Comparison of ENCODE assay signal across 8 cellular contexts in genomic region chr4:10116625-10117423, GRCh38. TPM values are rescaled to one million over a fixed set of nuclear protein-coding genes. Genes with fewer than 3 reads are reported as not detected.
DNase-seq lines count a peak whose midpoint lies in the region; ATAC-seq and TF ChIP-seq lines count a peak whose summit lies in the region.

Gene WDR1 (minus strand): TSS chr4:10116799. CDS start chr4:10116666, 133 bp downstream.

- H3K4me1 Mint-ChIP-seq in activated T-helper 2 cell treated with anti-CD3 and anti-CD28 coated beads, Interferon-gamma antibody, Interleukin-2, Interleukin-4, amounts not matched to agents 10 μg/mL and 5 μg/mL and 100 μg/mL, durations not matched to agents 14 hours and 24 hours and 36 hours (ENCODE audit: low read depth), result peaks cover 64% of the 10 kb centered on the region
- H3K4me1 Mint-ChIP-seq in natural killer cell, result peaks cover 50 to 60% of the 10 kb centered on the region in 2 donors

- H3K27ac Mint-ChIP-seq in activated T-helper 2 cell treated with anti-CD3 and anti-CD28 coated beads, Interferon-gamma antibody, Interleukin-2, Interleukin-4, amounts not matched to agents 10 μg/mL and 5 μg/mL and 100 μg/mL, durations not matched to agents 14 hours and 24 hours and 36 hours, result peak within 1 kb of the TSS; percentile 96
- peak within 1 kb of the TSS; percentile 98 to 99 for H3K27ac Mint-ChIP-seq in natural killer cell

- H3K4me3 ChIP-seq in LNCaP clone FGC (ENCODE audit: low read depth, low read length) (peak within 1 kb of the TSS; percentile 67), fibroblast of mammary gland (ENCODE audit: control insufficient read depth, low read depth, low read length) (peak within 1 kb of the TSS; percentile 77)

- H3K4me3 Mint-ChIP-seq in activated T-helper 2 cell treated with anti-CD3 and anti-CD28 coated beads, Interferon-gamma antibody, Interleukin-2, Interleukin-4, amounts not matched to agents 10 μg/mL and 5 μg/mL and 100 μg/mL, durations not matched to agents 14 hours and 24 hours and 36 hours (ENCODE audit: low read depth), result peak within 1 kb of the TSS; percentile 93
- peak within 1 kb of the TSS; percentile 94 for H3K4me3 Mint-ChIP-seq in natural killer cell

- peak; percentile 97 for DNase-seq in EH (ENCODE audit: low read depth)
- peak; percentile 90 for DNase-seq in GOT3 (lab: John Stamatoyannopoulos, UW)
- DNase-seq in LNCaP clone FGC (ENCODE audit: low read depth), result peak; percentile 80
- peak; percentile 92 for DNase-seq in RPMI8226
- DNase-seq in activated T-helper 2 cell treated with anti-CD3 and anti-CD28 coated beads, Interferon-gamma antibody, Interleukin-2, Interleukin-4, amounts not matched to agents 10 μg/mL and 5 μg/mL and 100 μg/mL, durations not matched to agents 14 hours and 24 hours and 36 hours (ENCODE audit: low spot score), result peak; percentile 90
- peak; percentile 91 for DNase-seq in fibroblast of mammary gland (ENCODE audit: low read depth)
- DNase-seq in natural killer cell, result peak; percentile 94
- DNase-seq in stimulated activated naive CD4-positive, alpha-beta T cell (lab: John Stamatoyannopoulos, UW), result peak; percentile 85 to 98 (median 90)

- no peak for TF ChIP-seq CTCF in LNCaP clone FGC (IDR thresholded peaks at IDR 0.05; ENCODE audit: control insufficient read depth, extremely low read depth, insufficient read depth)
- TF ChIP-seq CTCF in fibroblast of mammary gland (conservative IDR thresholded peaks at IDR 0.05; ENCODE audit: control insufficient read depth, insufficient read depth, low read depth, low read length), result no peak
- no peak for TF ChIP-seq CTCF in natural killer cell (IDR thresholded peaks at IDR 0.05)

- H3K36me3 Mint-ChIP-seq in activated T-helper 2 cell treated with anti-CD3 and anti-CD28 coated beads, Interferon-gamma antibody, Interleukin-2, Interleukin-4, amounts not matched to agents 10 μg/mL and 5 μg/mL and 100 μg/mL, durations not matched to agents 14 hours and 24 hours and 36 hours (ENCODE audit: low read depth), result peaks cover 42% of the 10 kb centered on the region
- peaks cover 10% of the 10 kb centered on the region for H3K36me3 Mint-ChIP-seq in natural killer cell

- intact Hi-C loops in activated T-helper 2 cell treated with anti-CD3 and anti-CD28 coated beads, Interferon-gamma antibody, Interleukin-2, Interleukin-4, amounts not matched to agents 10 μg/mL and 5 μg/mL and 100 μg/mL, durations not matched to agents 14 hours and 24 hours and 36 hours (cut with micrococcal nuclease), result loop anchor here (1.0 to 5.0 kb wide), 7 partner anchors 11 to 615 kb away; no protein-coding TSS in a partner anchor
- intact Hi-C loops in natural killer cell (cut with micrococcal nuclease), result loop anchor here (1.0 to 2.0 kb wide), 3 partner anchors 11 to 340 kb away; partner anchors contain the start of gene ZNF518B

- peak; percentile 83 to 93 (median 88) for ATAC-seq in natural killer cell

- H3K27me3 Mint-ChIP-seq in activated T-helper 2 cell treated with anti-CD3 and anti-CD28 coated beads, Interferon-gamma antibody, Interleukin-2, Interleukin-4, amounts not matched to agents 10 μg/mL and 5 μg/mL and 100 μg/mL, durations not matched to agents 14 hours and 24 hours and 36 hours (ENCODE audit: low read depth), result no peaks in the 10 kb centered on the region
- H3K27me3 Mint-ChIP-seq in natural killer cell (ENCODE audit: low read depth in 2 of 2), result no peaks in the 10 kb centered on the region

- no peaks in the 10 kb centered on the region for H3K9me3 Mint-ChIP-seq in activated T-helper 2 cell treated with anti-CD3 and anti-CD28 coated beads, Interferon-gamma antibody, Interleukin-2, Interleukin-4, amounts not matched to agents 10 μg/mL and 5 μg/mL and 100 μg/mL, durations not matched to agents 14 hours and 24 hours and 36 hours
- H3K9me3 Mint-ChIP-seq in natural killer cell, result no peaks in the 10 kb centered on the region

RNA-seq across cellular contexts. Expression of gene WDR1, which starts in this region (rescaled TPM):
- 387 and 398 TPM in 2 replicates for total RNA-seq in activated T-helper 2 cell treated with anti-CD3 and anti-CD28 coated beads, Interferon-gamma antibody, Interleukin-2, Interleukin-4, amounts not matched to agents 10 μg/mL and 5 μg/mL and 100 μg/mL, durations not matched to agents 14 hours and 24 hours and 36 hours
- 100 to 1,000 TPM; 411 to 477 (median 468) TPM for total RNA-seq in natural killer cell

Comparison
In these comparisons a context has a peak if more than half of its experiments do, and no peak if none do; other contexts are left out.
1. Peak in every context shown above with its lines: DNase-seq, ATAC-seq and H3K4me3 ChIP-seq.